In the genomic region with DNA sequence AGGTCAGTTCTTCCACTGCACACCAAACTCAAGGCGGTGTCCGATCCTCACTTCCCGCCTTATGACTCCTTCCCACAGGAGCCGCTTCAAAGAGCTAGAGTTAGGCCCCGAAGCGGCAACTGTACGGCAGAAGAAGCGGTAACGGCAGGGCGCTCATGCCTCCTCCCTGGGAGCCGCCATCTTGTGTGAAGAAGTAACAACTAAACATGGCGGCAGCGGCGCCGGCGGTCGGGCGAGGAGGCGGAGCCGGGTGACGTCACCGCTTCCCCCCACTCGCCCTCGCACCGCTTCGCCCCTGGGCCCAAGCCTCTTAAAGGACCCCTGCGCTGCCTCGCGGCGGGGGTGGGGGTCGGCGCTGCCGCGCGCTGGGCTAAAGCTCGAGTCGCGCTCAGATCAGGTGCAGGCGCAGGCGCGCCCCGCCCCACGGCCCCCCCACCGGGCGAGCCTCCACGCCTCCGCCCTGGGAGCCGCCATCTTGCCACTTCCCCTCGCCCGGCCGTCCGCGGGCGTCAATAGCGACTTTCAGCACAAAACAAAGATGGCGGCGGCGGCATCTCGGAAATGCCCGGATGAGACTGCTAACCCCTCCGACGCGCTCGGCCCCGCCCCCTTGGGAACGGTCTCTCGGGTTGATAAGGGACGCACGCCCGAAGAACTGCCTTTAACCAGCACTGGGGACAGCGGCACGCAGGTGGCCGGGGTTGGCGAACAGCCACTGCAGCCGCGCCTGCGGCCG, we compare ENCODE assay signal across 1 cellular context.
TF ChIP-seq lines count a peak whose summit lies in the region.

TSS of gene HCFC1 (minus strand) at position 187 of the 736 bp plus-strand sequence. CDS start 978 bp downstream, outside the sequence.

TF ChIP-seq in HEK293, 187 proteins besides CTCF, POLR2A, EP300 and RAD21 (continued from another document and continues in another):
- TF ChIP-seq YY2 (tag by site-specific recombination; IDR thresholded peaks at IDR 0.05) (peak; percentile 99), IKZF3 (tag by site-specific recombination; IDR thresholded peaks at IDR 0.05) (peak; percentile 7; the same call in 1 of the 2 replicates), ZNF121 (tag by site-specific recombination; IDR thresholded peaks at IDR 0.05) (peak; percentile 7; the same call in 1 of the 2 replicates), ZNF157 (tag by site-specific recombination; IDR thresholded peaks at IDR 0.05) (no peak), ZBTB11 (tag by site-specific recombination; conservative IDR thresholded peaks at IDR 0.05; ENCODE audit: low read depth) (no peak), ZFP41 (tag by site-specific recombination; IDR thresholded peaks at IDR 0.05; ENCODE audit: borderline replicate concordance) (no peak), ZNF629 (tag by site-specific recombination; IDR thresholded peaks at IDR 0.05) (peak; percentile 98), ZNF513 (tag by site-specific recombination; IDR thresholded peaks at IDR 0.05) (peak; percentile 31), YY1 (tag by site-specific recombination; IDR thresholded peaks at IDR 0.05) (peak; percentile 99), GLIS2 (tag by site-specific recombination; IDR thresholded peaks at IDR 0.05) (peak; percentile 99), KLF7 (tag by site-specific recombination; IDR thresholded peaks at IDR 0.05; ENCODE audit: borderline replicate concordance) (peak; percentile 72; the same call in 1 of the 2 replicates), ZNF580 (tag by site-specific recombination; IDR thresholded peaks at IDR 0.05) (peak; percentile 66; the same call in 1 of the 2 replicates), ZNF514 (tag by site-specific recombination; IDR thresholded peaks at IDR 0.05) (no peak), ZNF223 (tag by site-specific recombination; IDR thresholded peaks at IDR 0.05) (0 out of 2 replicates have a peak, but pooled peaks have one; percentile 31), TCF7L2 (IDR thresholded peaks at IDR 0.05; ENCODE audit: borderline replicate concordance, low read depth, low read length) (peak; percentile 85), REPIN1 (tag by site-specific recombination; IDR thresholded peaks at IDR 0.05; ENCODE audit: low read depth) (no peak), KLF16 (tag by site-specific recombination; IDR thresholded peaks at IDR 0.05) (peak; percentile 70), MYNN (tag by site-specific recombination; IDR thresholded peaks at IDR 0.05; ENCODE audit: borderline replicate concordance) (peak; percentile 70; the same call in 1 of the 2 replicates), ZNF473 (tag by site-specific recombination; IDR thresholded peaks at IDR 0.05) (no peak), SP7 (tag by site-specific recombination; IDR thresholded peaks at IDR 0.05) (peak; percentile 67), ZNF239 (tag by site-specific recombination; IDR thresholded peaks at IDR 0.05) (no peak), BCL11B (tag by site-specific recombination; IDR thresholded peaks at IDR 0.05; ENCODE audit: low read depth) (peak; percentile 15; the same call in 1 of the 2 replicates), ZNF623 (tag by site-specific recombination; IDR thresholded peaks at IDR 0.05) (no peak), ZNF610 (tag by site-specific recombination; IDR thresholded peaks at IDR 0.05; ENCODE audit: borderline replicate concordance) (no peak), PRDM1 (tag by site-specific recombination; IDR thresholded peaks at IDR 0.05) (0 out of 2 replicates have a peak, but pooled peaks have one; percentile 8), ZFP3 (tag by site-specific recombination; IDR thresholded peaks at IDR 0.05; ENCODE audit: low read depth) (no peak), ZBTB17 (tag by site-specific recombination; IDR thresholded peaks at IDR 0.05) (peak; percentile 59; the same call in 1 of the 2 replicates), ZNF449 (tag by site-specific recombination; IDR thresholded peaks at IDR 0.05) (peak; percentile 42; the same call in 1 of the 2 replicates), ZNF626 (tag by site-specific recombination; IDR thresholded peaks at IDR 0.05) (no peak), ZNF184 (tag by site-specific recombination; IDR thresholded peaks at IDR 0.05) (peak; percentile 72; the same call in 1 of the 2 replicates), ZBTB20 (tag by site-specific recombination; IDR thresholded peaks at IDR 0.05) (peak; percentile 68; the same call in 1 of the 2 replicates), MEIS1 (CRISPR knock-in tag; IDR thresholded peaks at IDR 0.05; ENCODE audit: borderline replicate concordance) (no peak), ZNF292 (tag by site-specific recombination; IDR thresholded peaks at IDR 0.05; ENCODE audit: borderline replicate concordance, low read depth) (no peak), ZNF561 (tag by site-specific recombination; IDR thresholded peaks at IDR 0.05; ENCODE audit: borderline replicate concordance) (peak; percentile 95), ZNF335 (tag by site-specific recombination; conservative IDR thresholded peaks at IDR 0.05) (peak; percentile 76; the same call in 1 of the 2 replicates)
- TF ChIP-seq, protein P1, sequence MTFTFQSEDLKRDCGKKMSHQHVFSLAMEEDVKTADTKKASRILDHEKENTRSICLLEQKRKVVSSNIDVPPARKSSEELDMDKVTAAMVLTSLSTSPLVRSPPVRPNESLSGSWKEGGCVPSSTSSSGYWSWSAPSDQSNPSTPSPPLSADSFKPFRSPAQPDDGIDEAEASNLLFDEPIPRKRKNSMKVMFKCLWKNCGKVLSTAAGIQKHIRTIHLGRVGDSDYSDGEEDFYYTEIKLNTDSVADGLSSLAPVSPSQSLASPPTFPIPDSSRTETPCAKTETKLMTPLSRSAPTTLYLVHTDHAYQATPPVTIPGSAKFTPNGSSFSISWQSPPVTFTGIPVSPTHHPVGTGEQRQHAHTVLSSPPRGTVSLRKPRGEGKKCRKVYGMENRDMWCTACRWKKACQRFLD (tag by site-specific recombination; IDR thresholded peaks at IDR 0.05), result no peak
- TF ChIP-seq, protein P2, sequence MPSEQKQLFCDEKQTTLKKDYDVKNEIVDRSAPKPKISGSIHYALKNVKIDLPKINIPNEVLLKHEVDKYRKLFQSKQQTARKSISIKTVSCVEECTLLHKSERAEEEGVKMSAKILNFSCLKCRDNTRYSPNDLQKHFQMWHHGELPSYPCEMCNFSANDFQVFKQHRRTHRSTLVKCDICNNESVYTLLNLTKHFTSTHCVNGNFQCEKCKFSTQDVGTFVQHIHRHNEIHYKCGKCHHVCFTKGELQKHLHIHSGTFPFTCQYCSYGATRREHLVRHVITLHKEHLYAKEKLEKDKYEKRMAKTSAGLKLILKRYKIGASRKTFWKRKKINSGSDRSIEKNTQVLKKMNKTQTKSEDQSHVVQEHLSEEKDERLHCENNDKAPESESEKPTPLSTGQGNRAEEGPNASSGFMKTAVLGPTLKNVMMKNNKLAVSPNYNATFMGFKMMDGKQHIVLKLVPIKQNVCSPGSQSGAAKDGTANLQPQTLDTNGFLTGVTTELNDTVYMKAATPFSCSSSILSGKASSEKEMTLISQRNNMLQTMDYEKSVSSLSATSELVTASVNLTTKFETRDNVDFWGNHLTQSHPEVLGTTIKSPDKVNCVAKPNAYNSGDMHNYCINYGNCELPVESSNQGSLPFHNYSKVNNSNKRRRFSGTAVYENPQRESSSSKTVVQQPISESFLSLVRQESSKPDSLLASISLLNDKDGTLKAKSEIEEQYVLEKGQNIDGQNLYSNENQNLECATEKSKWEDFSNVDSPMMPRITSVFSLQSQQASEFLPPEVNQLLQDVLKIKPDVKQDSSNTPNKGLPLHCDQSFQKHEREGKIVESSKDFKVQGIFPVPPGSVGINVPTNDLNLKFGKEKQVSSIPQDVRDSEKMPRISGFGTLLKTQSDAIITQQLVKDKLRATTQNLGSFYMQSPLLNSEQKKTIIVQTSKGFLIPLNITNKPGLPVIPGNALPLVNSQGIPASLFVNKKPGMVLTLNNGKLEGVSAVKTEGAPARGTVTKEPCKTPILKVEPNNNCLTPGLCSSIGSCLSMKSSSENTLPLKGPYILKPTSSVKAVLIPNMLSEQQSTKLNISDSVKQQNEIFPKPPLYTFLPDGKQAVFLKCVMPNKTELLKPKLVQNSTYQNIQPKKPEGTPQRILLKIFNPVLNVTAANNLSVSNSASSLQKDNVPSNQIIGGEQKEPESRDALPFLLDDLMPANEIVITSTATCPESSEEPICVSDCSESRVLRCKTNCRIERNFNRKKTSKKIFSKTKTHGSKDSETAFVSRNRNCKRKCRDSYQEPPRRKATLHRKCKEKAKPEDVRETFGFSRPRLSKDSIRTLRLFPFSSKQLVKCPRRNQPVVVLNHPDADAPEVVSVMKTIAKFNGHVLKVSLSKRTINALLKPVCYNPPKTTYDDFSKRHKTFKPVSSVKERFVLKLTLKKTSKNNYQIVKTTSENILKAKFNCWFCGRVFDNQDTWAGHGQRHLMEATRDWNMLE (tag by site-specific recombination; conservative IDR thresholded peaks at IDR 0.05; ENCODE audit: low read depth), result no peak
- TF ChIP-seq, protein P3, sequence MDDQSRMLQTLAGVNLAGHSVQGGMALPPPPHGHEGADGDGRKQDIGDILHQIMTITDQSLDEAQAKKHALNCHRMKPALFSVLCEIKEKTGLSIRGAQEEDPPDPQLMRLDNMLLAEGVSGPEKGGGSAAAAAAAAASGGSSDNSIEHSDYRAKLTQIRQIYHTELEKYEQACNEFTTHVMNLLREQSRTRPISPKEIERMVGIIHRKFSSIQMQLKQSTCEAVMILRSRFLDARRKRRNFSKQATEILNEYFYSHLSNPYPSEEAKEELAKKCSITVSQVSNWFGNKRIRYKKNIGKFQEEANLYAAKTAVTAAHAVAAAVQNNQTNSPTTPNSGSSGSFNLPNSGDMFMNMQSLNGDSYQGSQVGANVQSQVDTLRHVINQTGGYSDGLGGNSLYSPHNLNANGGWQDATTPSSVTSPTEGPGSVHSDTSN (CRISPR knock-in tag; IDR thresholded peaks at IDR 0.05), result 0 out of 2 replicates have a peak, but pooled peaks have one; percentile 2
- TF ChIP-seq, protein P4, sequence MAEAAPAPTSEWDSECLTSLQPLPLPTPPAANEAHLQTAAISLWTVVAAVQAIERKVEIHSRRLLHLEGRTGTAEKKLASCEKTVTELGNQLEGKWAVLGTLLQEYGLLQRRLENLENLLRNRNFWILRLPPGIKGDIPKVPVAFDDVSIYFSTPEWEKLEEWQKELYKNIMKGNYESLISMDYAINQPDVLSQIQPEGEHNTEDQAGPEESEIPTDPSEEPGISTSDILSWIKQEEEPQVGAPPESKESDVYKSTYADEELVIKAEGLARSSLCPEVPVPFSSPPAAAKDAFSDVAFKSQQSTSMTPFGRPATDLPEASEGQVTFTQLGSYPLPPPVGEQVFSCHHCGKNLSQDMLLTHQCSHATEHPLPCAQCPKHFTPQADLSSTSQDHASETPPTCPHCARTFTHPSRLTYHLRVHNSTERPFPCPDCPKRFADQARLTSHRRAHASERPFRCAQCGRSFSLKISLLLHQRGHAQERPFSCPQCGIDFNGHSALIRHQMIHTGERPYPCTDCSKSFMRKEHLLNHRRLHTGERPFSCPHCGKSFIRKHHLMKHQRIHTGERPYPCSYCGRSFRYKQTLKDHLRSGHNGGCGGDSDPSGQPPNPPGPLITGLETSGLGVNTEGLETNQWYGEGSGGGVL (tag by site-specific recombination; IDR thresholded peaks at IDR 0.05), result peak; percentile 81
